20 cellular contexts compared by ENCODE assay signal in the genomic region with DNA sequence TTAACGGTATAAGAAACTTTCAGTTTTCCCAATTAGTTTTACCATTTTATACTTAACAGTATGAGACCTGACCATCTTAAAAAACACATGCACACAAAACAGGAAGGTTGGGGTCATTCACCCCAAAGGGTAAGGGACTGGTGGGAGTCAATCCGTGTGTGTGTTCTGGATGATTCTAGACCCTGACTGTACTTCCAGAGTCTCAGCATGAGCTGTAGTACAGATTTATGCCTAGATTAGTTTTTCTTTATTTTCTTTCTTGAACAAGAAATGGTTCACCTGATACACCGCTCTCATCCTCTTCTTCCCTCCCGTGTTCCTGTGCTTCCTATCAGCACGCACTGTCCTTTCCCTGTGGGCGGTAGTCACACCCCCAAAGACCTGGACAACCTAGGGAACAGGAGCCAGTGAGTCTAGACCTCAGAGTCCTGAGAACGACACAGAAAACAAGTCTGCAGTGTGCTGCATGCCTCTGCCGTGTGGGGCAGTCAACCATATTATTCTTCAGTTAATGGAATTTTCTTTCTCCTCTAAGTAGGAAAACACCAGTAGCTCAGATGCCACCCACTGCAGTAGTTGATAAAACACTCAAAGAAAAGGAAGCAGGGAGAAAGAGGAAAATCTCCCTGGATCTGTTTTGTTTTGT. TPM values are rescaled to one million over a fixed set of nuclear protein-coding genes. Genes with fewer than 3 reads are reported as not detected.
A peak's percentile ranks its signal among the peaks of the same experiment; 100 is the strongest.
DNase-seq lines count a peak whose midpoint lies in the region; ATAC-seq and TF ChIP-seq lines count a peak whose summit lies in the region.
"Had no signal": no experiment of that assay in that cellular context is flagged by ENCODE, and none has a peak within 500 bp of the region (broad histone marks: within the 10 kb centered on the region; RNA-seq: fewer than 3 reads in every experiment).

No MANE protein-coding gene starts in this region.

- DNase-seq in GM12864 (ENCODE audit: low read depth) (no peak), T-helper 17 cell (no peak), fibroblast of the aortic adventitia (ENCODE audit: low read depth) (peak; percentile 9), neural progenitor cell (ENCODE audit: low spot score) (peak; percentile 23), pons (ENCODE audit: low spot score) (no peak), NCI-H1105 (lab: John Stamatoyannopoulos, UW) (no peak), NCI-H2107 (lab: John Stamatoyannopoulos, UW) (no peak)
- DNase-seq: effector memory CD4-positive, alpha-beta T cell; left colon; midbrain; natural killer cell; NCI-H2029; NCI-H446 treated with DMSO at 0.1 percent for 48 hours; SIG-M5; substantia nigra had no signal

- H3K4me3 Mint-ChIP-seq in T-helper 17 cell: no peak overlapping the region
- no peak overlapping the region for H3K4me3 Mint-ChIP-seq in neural progenitor cell
- H3K4me3 Mint-ChIP-seq: activated naive CD8-positive, alpha-beta T cell; natural killer cell; T-helper 1 cell treated with Interleukin-12 subunit alpha and Interleukin-12 subunit beta and Interleukin-4 antibody, amounts not matched to agents 30 μg/mL and 1 μg/mL, for 36 hours had no signal

- H3K9ac ChIP-seq in neural progenitor cell: no peak overlapping the region
- H3K9ac ChIP-seq: BLaER1 treated with 17β-estradiol and CSF1 and Interleukin-3, amounts not matched to agents 10 nM and 100 nM had no signal

- H3K27me3 Mint-ChIP-seq in T-helper 17 cell: peaks cover 7% of the 10 kb centered on the region
- no peaks in the 10 kb centered on the region for H3K27me3 Mint-ChIP-seq in neural progenitor cell (ENCODE audit: insufficient read depth, low read depth)
- H3K27me3 Mint-ChIP-seq: activated naive CD8-positive, alpha-beta T cell had no signal

- no peaks in the 10 kb centered on the region for H3F3A ChIP-seq in neural progenitor cell (ENCODE audit: low read depth)

- TF ChIP-seq CTCF in GM12864 (IDR thresholded peaks at IDR 0.05; ENCODE audit: low read depth, low read length, missing control alignments): peak; percentile 2
- TF ChIP-seq CTCF in fibroblast of the aortic adventitia (IDR thresholded peaks at IDR 0.05; ENCODE audit: insufficient read depth, low read length): no peak
- TF ChIP-seq CTCF in neural progenitor cell (IDR thresholded peaks at IDR 0.05): peak; percentile 7

- no peak overlapping the region for H3K4me3 ChIP-seq in GM12864 (ENCODE audit: low read depth, low read length)
- H3K4me3 ChIP-seq in fibroblast of the aortic adventitia (ENCODE audit: low read depth, low read length): no peak overlapping the region
- no peak overlapping the region for H3K4me3 ChIP-seq in neural progenitor cell
- H3K4me3 ChIP-seq: BLaER1 treated with 17β-estradiol and CSF1 and Interleukin-3, amounts not matched to agents 10 nM and 100 nM; esophagus muscularis mucosa had no signal

- ATAC-seq in T-helper 17 cell (no peak), HG02571 (IDR thresholded peaks at IDR 0.05; ENCODE audit: unreplicated experiment) (no peak)
- ATAC-seq: left colon, natural killer cell had no signal

- peaks cover 13% of the 10 kb centered on the region for H3K4me1 ChIP-seq in neural progenitor cell

- H4K20me1 ChIP-seq in neural progenitor cell (ENCODE audit: low read depth): no peaks in the 10 kb centered on the region
- H4K20me1 ChIP-seq: BLaER1 treated with 17β-estradiol and CSF1 and Interleukin-3, amounts not matched to agents 10 nM and 100 nM had no signal

- no peaks in the 10 kb centered on the region for H3K27me3 ChIP-seq in neural progenitor cell
- H3K27me3 ChIP-seq: BLaER1 treated with 17β-estradiol and CSF1 and Interleukin-3, amounts not matched to agents 10 nM and 100 nM had no signal

- no peaks in the 10 kb centered on the region for H3K36me3 ChIP-seq in neural progenitor cell
- H3K36me3 ChIP-seq: BLaER1 treated with 17β-estradiol and CSF1 and Interleukin-3, amounts not matched to agents 10 nM and 100 nM; esophagus muscularis mucosa had no signal

- H3K36me3 Mint-ChIP-seq in T-helper 17 cell (ENCODE audit: low read depth) (no peaks in the 10 kb centered on the region), neural progenitor cell (no peaks in the 10 kb centered on the region)
- H3K36me3 Mint-ChIP-seq: natural killer cell had no signal

- H2AFZ ChIP-seq in neural progenitor cell (replicated peaks): peak overlapping the region; percentile 61

- H3K27ac Mint-ChIP-seq in T-helper 17 cell: peak overlapping the region; percentile 79
- H3K27ac Mint-ChIP-seq in neural progenitor cell: no peak overlapping the region
- H3K27ac Mint-ChIP-seq: activated naive CD8-positive, alpha-beta T cell; T-helper 1 cell treated with Interleukin-12 subunit alpha and Interleukin-12 subunit beta and Interleukin-4 antibody, amounts not matched to agents 30 μg/mL and 1 μg/mL, for 36 hours had no signal

- H3K9me3 ChIP-seq in T-helper 17 cell (ENCODE audit: control insufficient read depth, low read length, poor library complexity, severe bottlenecking): no peaks in the 10 kb centered on the region
- H3K9me3 ChIP-seq in neural progenitor cell (ENCODE audit: low read depth): no peaks in the 10 kb centered on the region
- H3K9me3 ChIP-seq: esophagus muscularis mucosa had no signal

- peaks cover 4% of the 10 kb centered on the region for H3K9me3 Mint-ChIP-seq in neural progenitor cell
- H3K9me3 Mint-ChIP-seq: natural killer cell had no signal

- H3K4me1 Mint-ChIP-seq in T-helper 17 cell: peaks cover 4% of the 10 kb centered on the region
- peaks cover 14% of the 10 kb centered on the region for H3K4me1 Mint-ChIP-seq in neural progenitor cell

- peak overlapping the region; percentile 32 for H3K4me2 ChIP-seq in neural progenitor cell
- H3K4me2 ChIP-seq: BLaER1 treated with 17β-estradiol and CSF1 and Interleukin-3, amounts not matched to agents 10 nM and 100 nM had no signal

- no peaks in the 10 kb centered on the region for H3K79me2 ChIP-seq in neural progenitor cell (ENCODE audit: low read depth)

- H3K27ac ChIP-seq in neural progenitor cell: no peak overlapping the region
- H3K27ac ChIP-seq: BLaER1 treated with 17β-estradiol and CSF1 and Interleukin-3, amounts not matched to agents 10 nM and 100 nM; esophagus muscularis mucosa had no signal

RNA-seq across cellular contexts. Expression of gene MRPS6, which starts 38.9 kb away (rescaled TPM):
- 10 to 100 TPM; 21.0 to 26.5 TPM for total RNA-seq in T-helper 17 cell
- 19.5 and 78.1 TPM in 2 replicates for total RNA-seq in fibroblast of the aortic adventitia (ENCODE audit: low replicate concordance)
- 67.5 and 108 TPM in 2 replicates for total RNA-seq in neural progenitor cell (ENCODE audit: low replicate concordance)

RNA-seq across cellular contexts. Expression of gene SLC5A3, which starts 38.9 kb away (rescaled TPM):
- total RNA-seq in T-helper 17 cell: 1 to 10 TPM; 5.5 to 7.7 TPM
- total RNA-seq in fibroblast of the aortic adventitia (ENCODE audit: low replicate concordance): 28.5 and 56.6 TPM in 2 replicates
- 31.8 and 44.3 TPM in 2 replicates for total RNA-seq in neural progenitor cell (ENCODE audit: low replicate concordance)

Comparison
In these comparisons a context has a peak if more than half of its experiments do, and no peak if none do; other contexts are left out.
1. DNase-seq: peak in fibroblast of the aortic adventitia (single experiment) and neural progenitor cell (single experiment); none in GM12864 (single experiment), T-helper 17 cell (0 of 3), pons (single experiment), NCI-H1105 (single experiment) and NCI-H2107 (single experiment).